Comparison of ENCODE assay signal across 15 cellular contexts in genomic region chr14:63088865-63089264, GRCh38.
"Had no signal": no experiment of that assay in that cellular context is flagged by ENCODE, and none has a peak within 500 bp of the region (broad histone marks: within the 10 kb centered on the region; RNA-seq: fewer than 3 reads in every experiment).

No MANE protein-coding gene starts in this region.

- DNase-seq: activated CD4-positive, alpha-beta T cell treated with anti-CD3 and anti-CD28 coated beads, Interleukin-2, amount 50 U/mL, for 1 hour; activated CD4-positive, CD25-positive, alpha-beta regulatory T cell treated with anti-CD3 and anti-CD28 coated beads, Interleukin-2, amount 50 U/mL, for 72 hours; activated CD8-positive, alpha-beta memory T cell treated with anti-CD3 and anti-CD28 coated beads, Interleukin-2, amount 50 U/mL, for 4 hours; activated naive CD4-positive, alpha-beta T cell treated with anti-CD3 and anti-CD28 coated beads for 36 hours; activated T-cell treated with anti-CD3 and anti-CD28 coated beads, Interleukin-2, amount 50 U/mL, for 4 hours; body of pancreas; caudate nucleus; dorsolateral prefrontal cortex; foreskin fibroblast; mesenchymal stem cell; mucosa of descending colon; naive B cell; stimulated activated CD4-positive, alpha-beta T cell treated with anti-CD3 and anti-CD28 coated beads, Interleukin-1b, Interleukin-23, amount 100 ng/mL, for 48 hours; stimulated activated naive CD4-positive, alpha-beta T cell treated with Interleukin-2 at 50 U/mL for 16 hours; thyroid gland had no signal
